Comparison of ENCODE assay signal across 2 cellular contexts in the genomic region with DNA sequence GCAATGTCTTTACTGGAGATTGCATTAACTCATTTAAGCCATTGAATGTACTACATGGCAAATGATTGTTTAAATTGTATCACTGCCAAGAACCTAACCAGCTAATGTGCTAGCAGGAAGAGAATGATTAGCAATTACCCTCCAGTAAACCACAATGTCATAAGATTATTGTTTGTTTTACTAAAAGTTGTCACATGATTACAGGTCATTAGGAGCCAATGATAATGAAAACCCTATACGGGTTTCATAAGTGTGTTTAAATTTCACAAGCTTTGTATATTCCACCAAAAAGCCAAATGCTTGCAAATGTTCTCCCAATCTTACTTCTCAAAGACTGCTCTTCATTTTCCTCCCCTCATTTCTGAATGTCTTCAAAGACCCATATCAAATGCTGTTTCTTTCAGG.
A peak's percentile ranks its signal among the peaks of the same experiment; 100 is the strongest.
TF ChIP-seq lines count a peak whose summit lies in the region.

No MANE protein-coding gene starts in this region.

TF ChIP-seq in A549, 52 proteins besides CTCF, POLR2A, EP300 and RAD21 (continued from another document):
- TF ChIP-seq, protein P1, sequence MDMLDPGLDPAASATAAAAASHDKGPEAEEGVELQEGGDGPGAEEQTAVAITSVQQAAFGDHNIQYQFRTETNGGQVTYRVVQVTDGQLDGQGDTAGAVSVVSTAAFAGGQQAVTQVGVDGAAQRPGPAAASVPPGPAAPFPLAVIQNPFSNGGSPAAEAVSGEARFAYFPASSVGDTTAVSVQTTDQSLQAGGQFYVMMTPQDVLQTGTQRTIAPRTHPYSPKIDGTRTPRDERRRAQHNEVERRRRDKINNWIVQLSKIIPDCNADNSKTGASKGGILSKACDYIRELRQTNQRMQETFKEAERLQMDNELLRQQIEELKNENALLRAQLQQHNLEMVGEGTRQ (IDR thresholded peaks at IDR 0.05) = no peak
- no peak for TF ChIP-seq KDM1A (IDR thresholded peaks at IDR 0.05; ENCODE audit: low read depth)
- TF ChIP-seq FOXS1 (CRISPR knock-in tag; IDR thresholded peaks at IDR 0.05) = no peak
- TF ChIP-seq, protein P2, sequence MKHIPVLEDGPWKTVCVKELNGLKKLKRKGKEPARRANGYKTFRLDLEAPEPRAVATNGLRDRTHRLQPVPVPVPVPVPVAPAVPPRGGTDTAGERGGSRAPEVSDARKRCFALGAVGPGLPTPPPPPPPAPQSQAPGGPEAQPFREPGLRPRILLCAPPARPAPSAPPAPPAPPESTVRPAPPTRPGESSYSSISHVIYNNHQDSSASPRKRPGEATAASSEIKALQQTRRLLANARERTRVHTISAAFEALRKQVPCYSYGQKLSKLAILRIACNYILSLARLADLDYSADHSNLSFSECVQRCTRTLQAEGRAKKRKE (CRISPR knock-in tag; IDR thresholded peaks at IDR 0.05; ENCODE audit: low read depth) = no peak

TF ChIP-seq in HEK293, 187 proteins besides CTCF, POLR2A, EP300 and RAD21 (continued from another document and continues in another):
- TF ChIP-seq, protein P3, sequence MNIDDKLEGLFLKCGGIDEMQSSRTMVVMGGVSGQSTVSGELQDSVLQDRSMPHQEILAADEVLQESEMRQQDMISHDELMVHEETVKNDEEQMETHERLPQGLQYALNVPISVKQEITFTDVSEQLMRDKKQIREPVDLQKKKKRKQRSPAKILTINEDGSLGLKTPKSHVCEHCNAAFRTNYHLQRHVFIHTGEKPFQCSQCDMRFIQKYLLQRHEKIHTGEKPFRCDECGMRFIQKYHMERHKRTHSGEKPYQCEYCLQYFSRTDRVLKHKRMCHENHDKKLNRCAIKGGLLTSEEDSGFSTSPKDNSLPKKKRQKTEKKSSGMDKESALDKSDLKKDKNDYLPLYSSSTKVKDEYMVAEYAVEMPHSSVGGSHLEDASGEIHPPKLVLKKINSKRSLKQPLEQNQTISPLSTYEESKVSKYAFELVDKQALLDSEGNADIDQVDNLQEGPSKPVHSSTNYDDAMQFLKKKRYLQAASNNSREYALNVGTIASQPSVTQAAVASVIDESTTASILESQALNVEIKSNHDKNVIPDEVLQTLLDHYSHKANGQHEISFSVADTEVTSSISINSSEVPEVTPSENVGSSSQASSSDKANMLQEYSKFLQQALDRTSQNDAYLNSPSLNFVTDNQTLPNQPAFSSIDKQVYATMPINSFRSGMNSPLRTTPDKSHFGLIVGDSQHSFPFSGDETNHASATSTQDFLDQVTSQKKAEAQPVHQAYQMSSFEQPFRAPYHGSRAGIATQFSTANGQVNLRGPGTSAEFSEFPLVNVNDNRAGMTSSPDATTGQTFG (tag by site-specific recombination; IDR thresholded peaks at IDR 0.05; ENCODE audit: borderline replicate concordance) = no peak
- TF ChIP-seq ZBTB8A (tag by site-specific recombination; IDR thresholded peaks at IDR 0.05) (no peak), ZSCAN16 (tag by site-specific recombination; IDR thresholded peaks at IDR 0.05) (no peak), KLF8 (tag by site-specific recombination; IDR thresholded peaks at IDR 0.05) (0 out of 2 replicates have a peak, but pooled peaks have one; percentile 11), MZF1 (tag by site-specific recombination; IDR thresholded peaks at IDR 0.05; ENCODE audit: borderline replicate concordance) (no peak), ZBTB17 (tag by site-specific recombination; IDR thresholded peaks at IDR 0.05) (peak; percentile 59; the same call in 1 of the 2 replicates), ZNF433 (tag by site-specific recombination; IDR thresholded peaks at IDR 0.05; ENCODE audit: low read depth) (no peak), ZSCAN23 (tag by site-specific recombination; IDR thresholded peaks at IDR 0.05) (0 out of 2 replicates have a peak, but pooled peaks have one; percentile 45), ZNF404 (tag by site-specific recombination; IDR thresholded peaks at IDR 0.05) (no peak), ZNF274 (IDR thresholded peaks at IDR 0.05; ENCODE audit: low read length) (no peak), ZNF274 (tag by site-specific recombination; IDR thresholded peaks at IDR 0.05; ENCODE audit: borderline replicate concordance) (no peak), ZNF664 (tag by site-specific recombination; IDR thresholded peaks at IDR 0.05) (peak; percentile 84), GLI2 (tag by site-specific recombination; IDR thresholded peaks at IDR 0.05; ENCODE audit: borderline replicate concordance, low read depth) (peak; percentile 68; the same call in 1 of the 2 replicates), ZNF354C (tag by site-specific recombination; IDR thresholded peaks at IDR 0.05; ENCODE audit: borderline replicate concordance, low read depth) (no peak), ZNF114 (tag by site-specific recombination; IDR thresholded peaks at IDR 0.05) (no peak), ZNF133 (tag by site-specific recombination; IDR thresholded peaks at IDR 0.05) (no peak), ZNF2 (tag by site-specific recombination; IDR thresholded peaks at IDR 0.05) (peak; percentile 50; the same call in 1 of the 2 replicates), ZBTB20 (tag by site-specific recombination; IDR thresholded peaks at IDR 0.05) (no peak), ZNF626 (tag by site-specific recombination; IDR thresholded peaks at IDR 0.05) (no peak), SP7 (tag by site-specific recombination; IDR thresholded peaks at IDR 0.05) (peak; percentile 83), ZNF223 (tag by site-specific recombination; IDR thresholded peaks at IDR 0.05) (no peak), ZNF302 (tag by site-specific recombination; IDR thresholded peaks at IDR 0.05; ENCODE audit: low read depth) (no peak), HOXD13 (CRISPR knock-in tag; IDR thresholded peaks at IDR 0.05; ENCODE audit: borderline replicate concordance) (no peak), BCL11B (tag by site-specific recombination; IDR thresholded peaks at IDR 0.05; ENCODE audit: low read depth) (no peak), ZXDB (tag by site-specific recombination; IDR thresholded peaks at IDR 0.05) (peak; percentile 69), BCL11A (tag by site-specific recombination; IDR thresholded peaks at IDR 0.05; ENCODE audit: low read depth) (peak; percentile 81), ZNF324 (tag by site-specific recombination; IDR thresholded peaks at IDR 0.05) (0 out of 2 replicates have a peak, but pooled peaks have one; percentile 31), IKZF3 (tag by site-specific recombination; IDR thresholded peaks at IDR 0.05) (peak; percentile 51; the same call in 1 of the 2 replicates)
- TF ChIP-seq, protein P4, sequence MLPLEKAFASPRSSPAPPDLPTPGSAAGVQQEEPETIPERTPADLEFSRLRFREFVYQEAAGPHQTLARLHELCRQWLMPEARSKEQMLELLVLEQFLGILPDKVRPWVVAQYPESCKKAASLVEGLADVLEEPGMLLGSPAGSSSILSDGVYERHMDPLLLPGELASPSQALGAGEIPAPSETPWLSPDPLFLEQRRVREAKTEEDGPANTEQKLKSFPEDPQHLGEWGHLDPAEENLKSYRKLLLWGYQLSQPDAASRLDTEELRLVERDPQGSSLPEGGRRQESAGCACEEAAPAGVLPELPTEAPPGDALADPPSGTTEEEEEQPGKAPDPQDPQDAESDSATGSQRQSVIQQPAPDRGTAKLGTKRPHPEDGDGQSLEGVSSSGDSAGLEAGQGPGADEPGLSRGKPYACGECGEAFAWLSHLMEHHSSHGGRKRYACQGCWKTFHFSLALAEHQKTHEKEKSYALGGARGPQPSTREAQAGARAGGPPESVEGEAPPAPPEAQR (tag by site-specific recombination; IDR thresholded peaks at IDR 0.05) = no peak
- TF ChIP-seq, protein P5, sequence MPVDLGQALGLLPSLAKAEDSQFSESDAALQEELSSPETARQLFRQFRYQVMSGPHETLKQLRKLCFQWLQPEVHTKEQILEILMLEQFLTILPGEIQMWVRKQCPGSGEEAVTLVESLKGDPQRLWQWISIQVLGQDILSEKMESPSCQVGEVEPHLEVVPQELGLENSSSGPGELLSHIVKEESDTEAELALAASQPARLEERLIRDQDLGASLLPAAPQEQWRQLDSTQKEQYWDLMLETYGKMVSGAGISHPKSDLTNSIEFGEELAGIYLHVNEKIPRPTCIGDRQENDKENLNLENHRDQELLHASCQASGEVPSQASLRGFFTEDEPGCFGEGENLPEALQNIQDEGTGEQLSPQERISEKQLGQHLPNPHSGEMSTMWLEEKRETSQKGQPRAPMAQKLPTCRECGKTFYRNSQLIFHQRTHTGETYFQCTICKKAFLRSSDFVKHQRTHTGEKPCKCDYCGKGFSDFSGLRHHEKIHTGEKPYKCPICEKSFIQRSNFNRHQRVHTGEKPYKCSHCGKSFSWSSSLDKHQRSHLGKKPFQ (tag by site-specific recombination; IDR thresholded peaks at IDR 0.05) = no peak
- TF ChIP-seq, protein P6, sequence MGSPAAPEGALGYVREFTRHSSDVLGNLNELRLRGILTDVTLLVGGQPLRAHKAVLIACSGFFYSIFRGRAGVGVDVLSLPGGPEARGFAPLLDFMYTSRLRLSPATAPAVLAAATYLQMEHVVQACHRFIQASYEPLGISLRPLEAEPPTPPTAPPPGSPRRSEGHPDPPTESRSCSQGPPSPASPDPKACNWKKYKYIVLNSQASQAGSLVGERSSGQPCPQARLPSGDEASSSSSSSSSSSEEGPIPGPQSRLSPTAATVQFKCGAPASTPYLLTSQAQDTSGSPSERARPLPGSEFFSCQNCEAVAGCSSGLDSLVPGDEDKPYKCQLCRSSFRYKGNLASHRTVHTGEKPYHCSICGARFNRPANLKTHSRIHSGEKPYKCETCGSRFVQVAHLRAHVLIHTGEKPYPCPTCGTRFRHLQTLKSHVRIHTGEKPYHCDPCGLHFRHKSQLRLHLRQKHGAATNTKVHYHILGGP (tag by site-specific recombination; IDR thresholded peaks at IDR 0.05) = peak; percentile 85
- TF ChIP-seq, protein P7, sequence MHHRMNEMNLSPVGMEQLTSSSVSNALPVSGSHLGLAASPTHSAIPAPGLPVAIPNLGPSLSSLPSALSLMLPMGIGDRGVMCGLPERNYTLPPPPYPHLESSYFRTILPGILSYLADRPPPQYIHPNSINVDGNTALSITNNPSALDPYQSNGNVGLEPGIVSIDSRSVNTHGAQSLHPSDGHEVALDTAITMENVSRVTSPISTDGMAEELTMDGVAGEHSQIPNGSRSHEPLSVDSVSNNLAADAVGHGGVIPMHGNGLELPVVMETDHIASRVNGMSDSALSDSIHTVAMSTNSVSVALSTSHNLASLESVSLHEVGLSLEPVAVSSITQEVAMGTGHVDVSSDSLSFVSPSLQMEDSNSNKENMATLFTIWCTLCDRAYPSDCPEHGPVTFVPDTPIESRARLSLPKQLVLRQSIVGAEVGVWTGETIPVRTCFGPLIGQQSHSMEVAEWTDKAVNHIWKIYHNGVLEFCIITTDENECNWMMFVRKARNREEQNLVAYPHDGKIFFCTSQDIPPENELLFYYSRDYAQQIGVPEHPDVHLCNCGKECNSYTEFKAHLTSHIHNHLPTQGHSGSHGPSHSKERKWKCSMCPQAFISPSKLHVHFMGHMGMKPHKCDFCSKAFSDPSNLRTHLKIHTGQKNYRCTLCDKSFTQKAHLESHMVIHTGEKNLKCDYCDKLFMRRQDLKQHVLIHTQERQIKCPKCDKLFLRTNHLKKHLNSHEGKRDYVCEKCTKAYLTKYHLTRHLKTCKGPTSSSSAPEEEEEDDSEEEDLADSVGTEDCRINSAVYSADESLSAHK (tag by site-specific recombination; IDR thresholded peaks at IDR 0.05) = peak; percentile 27; the same call in 1 of the 2 replicates
- TF ChIP-seq, protein P8, sequence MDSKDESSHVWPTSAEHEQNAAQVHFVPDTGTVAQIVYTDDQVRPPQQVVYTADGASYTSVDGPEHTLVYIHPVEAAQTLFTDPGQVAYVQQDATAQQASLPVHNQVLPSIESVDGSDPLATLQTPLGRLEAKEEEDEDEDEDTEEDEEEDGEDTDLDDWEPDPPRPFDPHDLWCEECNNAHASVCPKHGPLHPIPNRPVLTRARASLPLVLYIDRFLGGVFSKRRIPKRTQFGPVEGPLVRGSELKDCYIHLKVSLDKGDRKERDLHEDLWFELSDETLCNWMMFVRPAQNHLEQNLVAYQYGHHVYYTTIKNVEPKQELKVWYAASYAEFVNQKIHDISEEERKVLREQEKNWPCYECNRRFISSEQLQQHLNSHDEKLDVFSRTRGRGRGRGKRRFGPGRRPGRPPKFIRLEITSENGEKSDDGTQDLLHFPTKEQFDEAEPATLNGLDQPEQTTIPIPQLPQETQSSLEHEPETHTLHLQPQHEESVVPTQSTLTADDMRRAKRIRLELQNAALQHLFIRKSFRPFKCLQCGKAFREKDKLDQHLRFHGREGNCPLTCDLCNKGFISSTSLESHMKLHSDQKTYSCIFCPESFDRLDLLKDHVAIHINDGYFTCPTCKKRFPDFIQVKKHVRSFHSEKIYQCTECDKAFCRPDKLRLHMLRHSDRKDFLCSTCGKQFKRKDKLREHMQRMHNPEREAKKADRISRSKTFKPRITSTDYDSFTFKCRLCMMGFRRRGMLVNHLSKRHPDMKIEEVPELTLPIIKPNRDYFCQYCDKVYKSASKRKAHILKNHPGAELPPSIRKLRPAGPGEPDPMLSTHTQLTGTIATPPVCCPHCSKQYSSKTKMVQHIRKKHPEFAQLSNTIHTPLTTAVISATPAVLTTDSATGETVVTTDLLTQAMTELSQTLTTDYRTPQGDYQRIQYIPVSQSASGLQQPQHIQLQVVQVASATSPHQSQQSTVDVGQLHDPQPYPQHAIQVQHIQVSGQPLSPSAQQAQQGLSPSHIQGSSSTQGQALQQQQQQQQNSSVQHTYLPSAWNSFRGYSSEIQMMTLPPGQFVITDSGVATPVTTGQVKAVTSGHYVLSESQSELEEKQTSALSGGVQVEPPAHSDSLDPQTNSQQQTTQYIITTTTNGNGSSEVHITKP (tag by site-specific recombination; IDR thresholded peaks at IDR 0.05) = no peak; the same call in 1 of the 2 replicates
- TF ChIP-seq, protein P9, sequence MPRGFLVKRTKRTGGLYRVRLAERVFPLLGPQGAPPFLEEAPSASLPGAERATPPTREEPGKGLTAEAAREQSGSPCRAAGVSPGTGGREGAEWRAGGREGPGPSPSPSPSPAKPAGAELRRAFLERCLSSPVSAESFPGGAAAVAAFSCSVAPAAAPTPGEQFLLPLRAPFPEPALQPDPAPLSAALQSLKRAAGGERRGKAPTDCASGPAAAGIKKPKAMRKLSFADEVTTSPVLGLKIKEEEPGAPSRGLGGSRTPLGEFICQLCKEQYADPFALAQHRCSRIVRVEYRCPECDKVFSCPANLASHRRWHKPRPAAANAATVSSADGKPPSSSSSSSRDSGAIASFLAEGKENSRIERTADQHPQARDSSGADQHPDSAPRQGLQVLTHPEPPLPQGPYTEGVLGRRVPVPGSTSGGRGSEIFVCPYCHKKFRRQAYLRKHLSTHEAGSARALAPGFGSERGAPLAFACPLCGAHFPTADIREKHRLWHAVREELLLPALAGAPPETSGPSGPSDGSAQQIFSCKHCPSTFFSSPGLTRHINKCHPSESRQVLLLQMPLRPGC (tag by site-specific recombination; IDR thresholded peaks at IDR 0.05) = peak; percentile 73; the same call in 1 of the 2 replicates
- TF ChIP-seq, protein P10, sequence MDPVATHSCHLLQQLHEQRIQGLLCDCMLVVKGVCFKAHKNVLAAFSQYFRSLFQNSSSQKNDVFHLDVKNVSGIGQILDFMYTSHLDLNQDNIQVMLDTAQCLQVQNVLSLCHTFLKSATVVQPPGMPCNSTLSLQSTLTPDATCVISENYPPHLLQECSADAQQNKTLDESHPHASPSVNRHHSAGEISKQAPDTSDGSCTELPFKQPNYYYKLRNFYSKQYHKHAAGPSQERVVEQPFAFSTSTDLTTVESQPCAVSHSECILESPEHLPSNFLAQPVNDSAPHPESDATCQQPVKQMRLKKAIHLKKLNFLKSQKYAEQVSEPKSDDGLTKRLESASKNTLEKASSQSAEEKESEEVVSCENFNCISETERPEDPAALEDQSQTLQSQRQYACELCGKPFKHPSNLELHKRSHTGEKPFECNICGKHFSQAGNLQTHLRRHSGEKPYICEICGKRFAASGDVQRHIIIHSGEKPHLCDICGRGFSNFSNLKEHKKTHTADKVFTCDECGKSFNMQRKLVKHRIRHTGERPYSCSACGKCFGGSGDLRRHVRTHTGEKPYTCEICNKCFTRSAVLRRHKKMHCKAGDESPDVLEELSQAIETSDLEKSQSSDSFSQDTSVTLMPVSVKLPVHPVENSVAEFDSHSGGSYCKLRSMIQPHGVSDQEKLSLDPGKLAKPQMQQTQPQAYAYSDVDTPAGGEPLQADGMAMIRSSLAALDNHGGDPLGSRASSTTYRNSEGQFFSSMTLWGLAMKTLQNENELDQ (tag by site-specific recombination; IDR thresholded peaks at IDR 0.05; ENCODE audit: low read depth) = no peak
